In genomic region chr7:24595671-24596418, GRCh38 we compare ENCODE assay signal across 12 cellular contexts. TPM values are rescaled to one million over a fixed set of nuclear protein-coding genes. Genes with fewer than 3 reads are reported as not detected.
DNase-seq lines count a peak whose midpoint lies in the region; ATAC-seq and TF ChIP-seq lines count a peak whose summit lies in the region.
"Had no signal": no experiment of that assay in that cellular context is flagged by ENCODE, and none has a peak within 500 bp of the region (broad histone marks: within the 10 kb centered on the region; RNA-seq: fewer than 3 reads in every experiment).

No MANE protein-coding gene starts in this region.

- H3K27me3 ChIP-seq in GM06990 (replicated peaks; ENCODE audit: control insufficient read depth, insufficient read depth, low read length): no peaks in the 10 kb centered on the region

- TF ChIP-seq CTCF in GM06990 (IDR thresholded peaks at IDR 0.05; ENCODE audit: insufficient read depth, low read length, poor library complexity, severe bottlenecking): no peak
- TF ChIP-seq CTCF in activated CD8-positive, alpha-beta T cell treated with anti-CD3 and anti-CD28 coated beads for 36 hours (IDR thresholded peaks at IDR 0.05): no peak

- peak; percentile 68 for ATAC-seq in GM19328 (IDR thresholded peaks at IDR 0.05; ENCODE audit: unreplicated experiment)
- peak; percentile 53 for ATAC-seq in HG02981 (IDR thresholded peaks at IDR 0.05; ENCODE audit: unreplicated experiment)
- peak; percentile 73 for ATAC-seq in activated CD8-positive, alpha-beta T cell treated with anti-CD3 and anti-CD28 coated beads for 36 hours

- H3K36me3 Mint-ChIP-seq in activated CD8-positive, alpha-beta T cell treated with anti-CD3 and anti-CD28 coated beads for 36 hours (ENCODE audit: low read depth): peaks cover 2% of the 10 kb centered on the region
- H3K36me3 Mint-ChIP-seq: IgD-negative memory B cell had no signal

- CTCF ChIA-PET in activated CD8-positive, alpha-beta T cell treated with anti-CD3 and anti-CD28 coated beads for 36 hours (lab: Charles Lee): no interaction called here

- H3K4me3 ChIP-seq in GM06990 (replicated peaks; ENCODE audit: low read depth, low read length): peak overlapping the region; percentile 62

- DNase-seq in GM06990 (ENCODE audit: extremely low read depth, insufficient read length) (peak; percentile 33), NCI-H510A treated with DMSO at 0.1 percent for 48 hours (lab: John Stamatoyannopoulos, UW) (no peak), Kasumi-1 (lab: John Stamatoyannopoulos, UW) (no peak), SKM-1 (lab: John Stamatoyannopoulos, UW; ENCODE audit: unreplicated experiment) (no peak)
- DNase-seq in activated CD8-positive, alpha-beta T cell treated with anti-CD3 and anti-CD28 coated beads for 36 hours: peak; percentile 7
- no peak for DNase-seq in activated effector memory CD4-positive, alpha-beta T cell treated with Interleukin-2 at 50 U/mL for 16 hours
- DNase-seq: erythroblast, kidney had no signal

- H3K4me1 Mint-ChIP-seq in activated CD8-positive, alpha-beta T cell treated with anti-CD3 and anti-CD28 coated beads for 36 hours (ENCODE audit: low read depth): peaks cover 4% of the 10 kb centered on the region

- no peaks in the 10 kb centered on the region for H3K9me3 Mint-ChIP-seq in activated CD8-positive, alpha-beta T cell treated with anti-CD3 and anti-CD28 coated beads for 36 hours
- H3K9me3 Mint-ChIP-seq: IgD-negative memory B cell had no signal

- no peak overlapping the region for H3K27ac Mint-ChIP-seq in activated CD8-positive, alpha-beta T cell treated with anti-CD3 and anti-CD28 coated beads for 36 hours
- H3K27ac Mint-ChIP-seq: IgD-negative memory B cell, progenitor cell of endocrine pancreas had no signal

- POLR2A ChIA-PET in activated CD8-positive, alpha-beta T cell treated with anti-CD3 and anti-CD28 coated beads for 36 hours (lab: Charles Lee): no interaction called here

- intact Hi-C loops in activated CD8-positive, alpha-beta T cell treated with anti-CD3 and anti-CD28 coated beads for 36 hours (cut with micrococcal nuclease): no loop called here

- H3K36me3 ChIP-seq in GM06990 (ENCODE audit: control insufficient read depth, insufficient read depth, low read length): no peaks in the 10 kb centered on the region

- H3K27me3 Mint-ChIP-seq in activated CD8-positive, alpha-beta T cell treated with anti-CD3 and anti-CD28 coated beads for 36 hours: no peaks in the 10 kb centered on the region
- H3K27me3 Mint-ChIP-seq: IgD-negative memory B cell, progenitor cell of endocrine pancreas had no signal

- no peak overlapping the region for H3K4me3 Mint-ChIP-seq in activated CD8-positive, alpha-beta T cell treated with anti-CD3 and anti-CD28 coated beads for 36 hours
- H3K4me3 Mint-ChIP-seq: IgD-negative memory B cell had no signal

RNA-seq across cellular contexts. Expression of gene PALS2, which starts 22.6 kb away (rescaled TPM):
- total RNA-seq in activated CD8-positive, alpha-beta T cell treated with anti-CD3 and anti-CD28 coated beads for 36 hours: 10 to 100 TPM; 32.6 to 40.4 TPM

Comparison
In these comparisons a context has a peak if more than half of its experiments do, and no peak if none do; other contexts are left out.
1. DNase-seq: peak in GM06990 (single experiment) and activated CD8-positive, alpha-beta T cell treated with anti-CD3 and anti-CD28 coated beads for 36 hours (single experiment); none in NCI-H510A treated with DMSO at 0.1 percent for 48 hours (single experiment), activated effector memory CD4-positive, alpha-beta T cell treated with Interleukin-2 at 50 U/mL for 16 hours (single experiment), Kasumi-1 (0 of 2) and SKM-1 (single experiment).
2. Peak in every context shown above with its lines, with median percentiles within 50 percentile points of each other: ATAC-seq.